ENCODE assay signal across 17 cellular contexts in the genomic region with DNA sequence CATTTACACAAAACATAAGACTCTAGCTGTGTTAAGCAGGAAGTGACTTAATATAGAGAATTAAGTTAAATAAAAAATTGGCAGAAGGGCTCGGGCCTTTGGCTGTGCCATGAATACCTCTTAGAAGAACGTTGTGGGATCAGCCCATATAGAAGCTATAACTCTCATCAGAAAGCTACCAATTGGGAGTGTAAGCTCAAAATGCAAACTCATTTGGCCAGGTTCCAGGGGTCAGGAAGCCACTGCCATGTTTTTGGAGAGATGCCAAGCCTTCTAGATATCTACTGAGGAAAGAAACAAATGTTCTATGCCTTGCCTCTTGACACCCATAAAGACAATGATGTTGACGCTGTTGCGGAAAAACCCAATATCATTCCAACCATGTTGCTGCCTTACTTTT.
"Had no signal": no experiment of that assay in that cellular context is flagged by ENCODE, and none has a peak within 500 bp of the region (broad histone marks: within the 10 kb centered on the region; RNA-seq: fewer than 3 reads in every experiment).

No MANE protein-coding gene starts in this region.

- H3K4me3 ChIP-seq: colonic mucosa, heart right ventricle, ovary, thoracic aorta had no signal

- DNase-seq: activated CD4-positive, alpha-beta T cell treated with anti-CD3 and anti-CD28 coated beads, Interleukin-2, amount 10 ng/mL, durations not matched to agents 7 days and 5 days; activated CD4-positive, CD25-positive, alpha-beta regulatory T cell; activated CD8-positive, alpha-beta memory T cell treated with anti-CD3 and anti-CD28 coated beads for 24 hours; activated naive CD4-positive, alpha-beta T cell treated with anti-CD3 and anti-CD28 coated beads for 36 hours; activated T-cell treated with anti-CD3 and anti-CD28 coated beads for 4 hours; colonic mucosa; effector CD4-positive, alpha-beta T cell; foreskin melanocyte; heart right ventricle; islet precursor cell; left ventricle myocardium superior; ovary; stimulated activated CD4-positive, alpha-beta T cell treated with anti-CD3 and anti-CD28 coated beads, Interleukin-4, amount 100 ng/mL, for 1 hour had no signal

- H3K27me3 Mint-ChIP-seq: stimulated activated naive CD8-positive, alpha-beta T cell treated with anti-CD3 and anti-CD28 coated beads, Interleukin-15, Interleukin-2, amounts not matched to agents 100 ng/mL and 50 ng/mL, for 24 hours had no signal

- H3K36me3 ChIP-seq: colonic mucosa, heart right ventricle, ovary, thoracic aorta had no signal

- H3K4me3 Mint-ChIP-seq: activated CD4-positive, alpha-beta T cell treated with anti-CD3 and anti-CD28 coated beads, Interleukin-2, amount 10 ng/mL, durations not matched to agents 7 days and 5 days; activated naive CD4-positive, alpha-beta T cell treated with anti-CD3 and anti-CD28 coated beads for 36 hours; activated T-helper 17 cell treated with anti-CD3 and anti-CD28 coated beads, Interleukin-2, amount 50 U/mL, for 72 hours; neural crest cell; stimulated activated naive CD8-positive, alpha-beta T cell treated with anti-CD3 and anti-CD28 coated beads, Interleukin-15, Interleukin-2, amounts not matched to agents 100 ng/mL and 50 ng/mL, for 24 hours had no signal

- H3K27me3 ChIP-seq: colonic mucosa, heart right ventricle, ovary had no signal

- H3K27ac ChIP-seq: colonic mucosa, heart right ventricle, ovary, thoracic aorta had no signal

- H3K9me3 ChIP-seq: colonic mucosa, ovary, thoracic aorta had no signal

- ATAC-seq: activated T-helper 17 cell treated with anti-CD3 and anti-CD28 coated beads, Interleukin-2, amount 50 U/mL, for 72 hours; heart right ventricle; left ventricle myocardium superior had no signal

- H3K4me1 ChIP-seq: colonic mucosa, heart right ventricle had no signal

- H3K4me1 Mint-ChIP-seq: activated CD4-positive, alpha-beta T cell treated with anti-CD3 and anti-CD28 coated beads, Interleukin-2, amount 10 ng/mL, durations not matched to agents 7 days and 5 days; activated T-helper 17 cell treated with anti-CD3 and anti-CD28 coated beads, Interleukin-2, amount 50 U/mL, for 72 hours; neural crest cell had no signal

- H3K27ac Mint-ChIP-seq: activated CD4-positive, alpha-beta T cell treated with anti-CD3 and anti-CD28 coated beads, Interleukin-2, amount 10 ng/mL, durations not matched to agents 7 days and 5 days; activated naive CD4-positive, alpha-beta T cell treated with anti-CD3 and anti-CD28 coated beads for 36 hours; activated T-helper 17 cell treated with anti-CD3 and anti-CD28 coated beads, Interleukin-2, amount 50 U/mL, for 72 hours; stimulated activated naive CD8-positive, alpha-beta T cell treated with anti-CD3 and anti-CD28 coated beads, Interleukin-15, Interleukin-2, amounts not matched to agents 100 ng/mL and 50 ng/mL, for 24 hours had no signal
